ENCODE assay signal across 19 cellular contexts in the genomic region with DNA sequence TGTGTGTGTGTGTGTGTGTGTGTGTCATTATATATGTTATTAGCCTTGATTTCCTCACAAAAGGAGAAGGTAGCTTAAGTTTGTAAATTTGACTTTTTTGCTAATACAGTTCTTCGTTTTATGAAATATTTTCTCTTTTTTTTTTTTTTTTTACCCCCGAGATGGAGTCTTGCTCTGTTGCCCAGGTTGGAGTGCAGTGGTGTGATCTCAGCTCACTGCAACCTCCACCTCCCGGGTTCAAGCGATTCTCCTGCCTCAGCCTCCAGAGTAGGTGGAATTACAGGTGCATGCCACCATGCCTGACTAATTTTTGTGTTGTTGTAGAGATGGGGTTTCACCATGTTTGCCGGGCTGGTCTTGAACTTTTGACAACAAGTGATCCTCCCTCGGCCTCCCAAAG. TPM values are rescaled to one million over a fixed set of nuclear protein-coding genes. Genes with fewer than 3 reads are reported as not detected.
"Had no signal": no experiment of that assay in that cellular context is flagged by ENCODE, and none has a peak within 500 bp of the region (broad histone marks: within the 10 kb centered on the region; RNA-seq: fewer than 3 reads in every experiment).

No MANE protein-coding gene starts in this region.

RNA-seq across cellular contexts. Expression of a gene that starts 42.7 kb away (rescaled TPM):
- total RNA-seq: activated CD4-positive, alpha-beta memory T cell treated with anti-CD3 and anti-CD28 coated beads, Interleukin-2, amount 10 ng/mL, durations not matched to agents 7 days and 5 days; activated CD4-positive, alpha-beta T cell treated with anti-CD3 and anti-CD28 coated beads, Interleukin-2, amount 10 ng/mL, durations not matched to agents 7 days and 5 days; activated T-cell treated with anti-CD3 and anti-CD28 coated beads, Interleukin-2, amount 50 U/mL, for 4 hours; activated T-helper 17 cell treated with anti-CD3 and anti-CD28 coated beads, Interleukin-2, amount 50 U/mL, for 72 hours; astrocyte; bronchial epithelial cell; cardiac septum; cerebellum; endothelial cell of umbilical vein; esophagus squamous epithelium; fibroblast of lung; fibroblast of villous mesenchyme; gastroesophageal sphincter; glomerular endothelial cell; heart right ventricle; T-helper 1 cell treated with Interleukin-12 subunit alpha and Interleukin-12 subunit beta and Interleukin-4 antibody, amounts not matched to agents 30 ng/mL and 1 ng/mL, for 36 hours; T-helper 2 cell treated with Interferon-gamma antibody and Interleukin-4, amounts not matched to agents 100 ng/mL and 5 ng/mL, for 36 hours; WTC11 had no signal
- polyA plus RNA-seq: endothelial cell of umbilical vein, esophagus, fibroblast of lung, heart right ventricle had no signal
